Comparison of ENCODE assay signal across 1 cellular context in the genomic region with DNA sequence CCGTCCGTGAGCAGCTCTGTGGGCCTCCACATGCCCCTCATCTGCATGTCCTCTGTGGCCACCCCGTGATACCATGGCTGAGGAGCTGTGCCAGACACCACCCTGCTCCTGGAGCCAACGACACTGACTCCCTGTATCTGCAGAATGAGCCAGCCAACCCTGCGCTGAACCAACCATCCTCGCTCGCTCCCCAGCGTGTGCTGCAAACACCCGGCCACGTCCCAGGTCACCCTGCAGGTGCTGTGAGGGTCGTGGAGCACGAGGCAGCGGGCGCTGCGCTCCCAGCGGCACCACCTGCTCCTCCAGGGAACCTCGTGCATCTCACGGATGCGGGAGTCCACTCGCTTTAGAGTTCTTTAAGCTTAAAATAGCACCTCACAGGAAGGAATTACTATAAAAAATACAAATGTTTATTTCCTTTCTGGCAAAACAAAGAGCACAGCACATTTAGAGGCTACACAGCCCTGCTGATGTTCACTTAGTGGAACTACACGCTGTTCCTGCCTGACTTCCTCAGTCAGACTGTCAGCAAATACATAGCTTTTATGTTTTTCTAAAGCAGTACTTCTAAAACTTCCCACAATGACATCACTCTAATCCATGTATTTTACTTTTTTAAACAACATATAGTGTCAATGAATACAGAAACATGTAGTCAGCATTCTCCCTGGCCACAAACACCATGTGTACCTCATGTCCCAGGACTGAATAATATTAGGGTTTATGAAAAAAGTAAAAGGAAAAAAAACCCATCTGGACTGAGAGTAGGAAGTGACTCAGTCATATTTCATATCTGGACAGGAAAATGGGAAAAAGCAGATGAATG.
TF ChIP-seq lines count a peak whose summit lies in the region.

No MANE protein-coding gene starts in this region.

TF ChIP-seq in GM23338, 12 proteins besides CTCF, POLR2A, EP300 and RAD21 (continued from another document):
- TF ChIP-seq, protein P1, sequence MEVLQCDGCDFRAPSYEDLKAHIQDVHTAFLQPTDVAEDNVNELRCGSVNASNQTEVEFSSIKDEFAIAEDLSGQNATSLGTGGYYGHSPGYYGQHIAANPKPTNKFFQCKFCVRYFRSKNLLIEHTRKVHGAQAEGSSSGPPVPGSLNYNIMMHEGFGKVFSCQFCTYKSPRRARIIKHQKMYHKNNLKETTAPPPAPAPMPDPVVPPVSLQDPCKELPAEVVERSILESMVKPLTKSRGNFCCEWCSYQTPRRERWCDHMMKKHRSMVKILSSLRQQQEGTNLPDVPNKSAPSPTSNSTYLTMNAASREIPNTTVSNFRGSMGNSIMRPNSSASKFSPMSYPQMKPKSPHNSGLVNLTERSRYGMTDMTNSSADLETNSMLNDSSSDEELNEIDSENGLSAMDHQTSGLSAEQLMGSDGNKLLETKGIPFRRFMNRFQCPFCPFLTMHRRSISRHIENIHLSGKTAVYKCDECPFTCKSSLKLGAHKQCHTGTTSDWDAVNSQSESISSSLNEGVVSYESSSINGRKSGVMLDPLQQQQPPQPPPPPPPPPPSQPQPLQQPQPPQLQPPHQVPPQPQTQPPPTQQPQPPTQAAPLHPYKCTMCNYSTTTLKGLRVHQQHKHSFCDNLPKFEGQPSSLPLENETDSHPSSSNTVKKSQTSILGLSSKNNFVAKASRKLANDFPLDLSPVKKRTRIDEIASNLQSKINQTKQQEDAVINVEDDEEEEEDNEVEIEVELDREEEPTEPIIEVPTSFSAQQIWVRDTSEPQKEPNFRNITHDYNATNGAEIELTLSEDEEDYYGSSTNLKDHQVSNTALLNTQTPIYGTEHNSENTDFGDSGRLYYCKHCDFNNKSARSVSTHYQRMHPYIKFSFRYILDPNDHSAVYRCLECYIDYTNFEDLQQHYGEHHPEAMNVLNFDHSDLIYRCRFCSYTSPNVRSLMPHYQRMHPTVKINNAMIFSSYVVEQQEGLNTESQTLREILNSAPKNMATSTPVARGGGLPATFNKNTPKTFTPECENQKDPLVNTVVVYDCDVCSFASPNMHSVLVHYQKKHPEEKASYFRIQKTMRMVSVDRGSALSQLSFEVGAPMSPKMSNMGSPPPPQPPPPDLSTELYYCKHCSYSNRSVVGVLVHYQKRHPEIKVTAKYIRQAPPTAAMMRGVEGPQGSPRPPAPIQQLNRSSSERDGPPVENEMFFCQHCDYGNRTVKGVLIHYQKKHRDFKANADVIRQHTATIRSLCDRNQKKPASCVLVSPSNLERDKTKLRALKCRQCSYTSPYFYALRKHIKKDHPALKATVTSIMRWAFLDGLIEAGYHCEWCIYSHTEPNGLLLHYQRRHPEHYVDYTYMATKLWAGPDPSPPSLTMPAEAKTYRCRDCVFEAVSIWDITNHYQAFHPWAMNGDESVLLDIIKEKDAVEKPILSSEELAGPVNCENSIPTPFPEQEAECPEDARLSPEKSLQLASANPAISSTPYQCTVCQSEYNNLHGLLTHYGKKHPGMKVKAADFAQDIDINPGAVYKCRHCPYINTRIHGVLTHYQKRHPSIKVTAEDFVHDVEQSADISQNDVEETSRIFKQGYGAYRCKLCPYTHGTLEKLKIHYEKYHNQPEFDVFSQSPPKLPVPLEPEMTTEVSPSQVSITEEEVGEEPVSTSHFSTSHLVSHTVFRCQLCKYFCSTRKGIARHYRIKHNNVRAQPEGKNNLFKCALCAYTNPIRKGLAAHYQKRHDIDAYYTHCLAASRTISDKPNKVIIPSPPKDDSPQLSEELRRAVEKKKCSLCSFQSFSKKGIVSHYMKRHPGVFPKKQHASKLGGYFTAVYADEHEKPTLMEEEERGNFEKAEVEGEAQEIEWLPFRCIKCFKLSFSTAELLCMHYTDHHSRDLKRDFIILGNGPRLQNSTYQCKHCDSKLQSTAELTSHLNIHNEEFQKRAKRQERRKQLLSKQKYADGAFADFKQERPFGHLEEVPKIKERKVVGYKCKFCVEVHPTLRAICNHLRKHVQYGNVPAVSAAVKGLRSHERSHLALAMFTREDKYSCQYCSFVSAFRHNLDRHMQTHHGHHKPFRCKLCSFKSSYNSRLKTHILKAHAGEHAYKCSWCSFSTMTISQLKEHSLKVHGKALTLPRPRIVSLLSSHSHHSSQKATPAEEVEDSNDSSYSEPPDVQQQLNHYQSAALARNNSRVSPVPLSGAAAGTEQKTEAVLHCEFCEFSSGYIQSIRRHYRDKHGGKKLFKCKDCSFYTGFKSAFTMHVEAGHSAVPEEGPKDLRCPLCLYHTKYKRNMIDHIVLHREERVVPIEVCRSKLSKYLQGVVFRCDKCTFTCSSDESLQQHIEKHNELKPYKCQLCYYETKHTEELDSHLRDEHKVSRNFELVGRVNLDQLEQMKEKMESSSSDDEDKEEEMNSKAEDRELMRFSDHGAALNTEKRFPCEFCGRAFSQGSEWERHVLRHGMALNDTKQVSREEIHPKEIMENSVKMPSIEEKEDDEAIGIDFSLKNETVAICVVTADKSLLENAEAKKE (CRISPR knock-in tag; IDR thresholded peaks at IDR 0.05): no peak
- no peak for TF ChIP-seq POLR2AphosphoS5 (IDR thresholded peaks at IDR 0.05; ENCODE audit: low read depth)
- TF ChIP-seq EZH2phosphoT487 (IDR thresholded peaks at IDR 0.05; ENCODE audit: unreplicated experiment): no peak
- TF ChIP-seq, protein P2, sequence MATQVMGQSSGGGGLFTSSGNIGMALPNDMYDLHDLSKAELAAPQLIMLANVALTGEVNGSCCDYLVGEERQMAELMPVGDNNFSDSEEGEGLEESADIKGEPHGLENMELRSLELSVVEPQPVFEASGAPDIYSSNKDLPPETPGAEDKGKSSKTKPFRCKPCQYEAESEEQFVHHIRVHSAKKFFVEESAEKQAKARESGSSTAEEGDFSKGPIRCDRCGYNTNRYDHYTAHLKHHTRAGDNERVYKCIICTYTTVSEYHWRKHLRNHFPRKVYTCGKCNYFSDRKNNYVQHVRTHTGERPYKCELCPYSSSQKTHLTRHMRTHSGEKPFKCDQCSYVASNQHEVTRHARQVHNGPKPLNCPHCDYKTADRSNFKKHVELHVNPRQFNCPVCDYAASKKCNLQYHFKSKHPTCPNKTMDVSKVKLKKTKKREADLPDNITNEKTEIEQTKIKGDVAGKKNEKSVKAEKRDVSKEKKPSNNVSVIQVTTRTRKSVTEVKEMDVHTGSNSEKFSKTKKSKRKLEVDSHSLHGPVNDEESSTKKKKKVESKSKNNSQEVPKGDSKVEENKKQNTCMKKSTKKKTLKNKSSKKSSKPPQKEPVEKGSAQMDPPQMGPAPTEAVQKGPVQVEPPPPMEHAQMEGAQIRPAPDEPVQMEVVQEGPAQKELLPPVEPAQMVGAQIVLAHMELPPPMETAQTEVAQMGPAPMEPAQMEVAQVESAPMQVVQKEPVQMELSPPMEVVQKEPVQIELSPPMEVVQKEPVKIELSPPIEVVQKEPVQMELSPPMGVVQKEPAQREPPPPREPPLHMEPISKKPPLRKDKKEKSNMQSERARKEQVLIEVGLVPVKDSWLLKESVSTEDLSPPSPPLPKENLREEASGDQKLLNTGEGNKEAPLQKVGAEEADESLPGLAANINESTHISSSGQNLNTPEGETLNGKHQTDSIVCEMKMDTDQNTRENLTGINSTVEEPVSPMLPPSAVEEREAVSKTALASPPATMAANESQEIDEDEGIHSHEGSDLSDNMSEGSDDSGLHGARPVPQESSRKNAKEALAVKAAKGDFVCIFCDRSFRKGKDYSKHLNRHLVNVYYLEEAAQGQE (IDR thresholded peaks at IDR 0.05; ENCODE audit: unreplicated experiment): no peak
- TF ChIP-seq ZNF114 (CRISPR knock-in tag; IDR thresholded peaks at IDR 0.05): no peak
